In genomic region chr12:21065845-21066244, GRCh38 we compare ENCODE assay signal across 12 cellular contexts.
A peak's percentile ranks its signal among the peaks of the same experiment; 100 is the strongest.
DNase-seq lines count a peak whose midpoint lies in the region; ATAC-seq and TF ChIP-seq lines count a peak whose summit lies in the region.
"Had no signal": no experiment of that assay in that cellular context is flagged by ENCODE, and none has a peak within 500 bp of the region (broad histone marks: within the 10 kb centered on the region; RNA-seq: fewer than 3 reads in every experiment).

No MANE protein-coding gene starts in this region.

- no peak overlapping the region for H3K27ac ChIP-seq in colonic mucosa
- no peak overlapping the region for H3K27ac ChIP-seq in prostate gland
- H3K27ac ChIP-seq: Peyer's patch had no signal

- intact Hi-C loops in colonic mucosa (cut with DNase I) (loop anchor here (5.0 kb wide), 1 partner anchor 119 kb away; no protein-coding TSS in a partner anchor), prostate gland (cut with DNase I) (no loop called here), Right ventricle myocardium inferior (cut with DNase I) (no loop called here)

- H3K4me1 ChIP-seq in colonic mucosa (no peaks in the 10 kb centered on the region), prostate gland (replicated peaks) (no peaks in the 10 kb centered on the region)
- H3K4me1 ChIP-seq: Peyer's patch had no signal

- H3K27me3 ChIP-seq in colonic mucosa (no peaks in the 10 kb centered on the region), prostate gland (replicated peaks; ENCODE audit: insufficient read depth) (no peaks in the 10 kb centered on the region)
- H3K27me3 ChIP-seq: Peyer's patch had no signal

- H3K9me3 ChIP-seq in colonic mucosa (no peaks in the 10 kb centered on the region), prostate gland (no peaks in the 10 kb centered on the region)
- H3K9me3 ChIP-seq: Peyer's patch had no signal

- no peak for TF ChIP-seq POLR2A in prostate gland (IDR thresholded peaks at IDR 0.05)

- DNase-seq in NCI-H446 treated with DMSO at 0.1 percent for 48 hours (lab: John Stamatoyannopoulos, UW), result peak; percentile 1
- DNase-seq in NCI-H446 (lab: John Stamatoyannopoulos, UW), result no peak
- peak; percentile 15 for DNase-seq in NAMALWA (ENCODE audit: low spot score)
- no peak for DNase-seq in colonic mucosa
- peak; percentile 8 for DNase-seq in prostate gland (ENCODE audit: low spot score)
- DNase-seq in stimulated activated CD4-positive, alpha-beta T cell treated with anti-CD3 and anti-CD28 coated beads, Interleukin-2, amount 100 ng/mL, for 24 hours, result no peak
- no peak for DNase-seq in Right ventricle myocardium inferior (ENCODE audit: missing footprints)
- DNase-seq: activated CD4-positive, alpha-beta T cell treated with anti-CD3 and anti-CD28 coated beads for 4 hours; amniotic stem cell; Peyer's patch; stimulated activated CD4-positive, alpha-beta T cell treated with anti-CD3 and anti-CD28 coated beads, Interleukin-2, amount 100 ng/mL, for 48 hours had no signal

- no peak overlapping the region for H3K4me3 ChIP-seq in colonic mucosa
- no peak overlapping the region for H3K4me3 ChIP-seq in prostate gland
- H3K4me3 ChIP-seq: Peyer's patch had no signal

- ATAC-seq in GM19395 (IDR thresholded peaks at IDR 0.05; ENCODE audit: unreplicated experiment) (no peak), Right ventricle myocardium inferior (no peak)

- H3K36me3 ChIP-seq in colonic mucosa (no peaks in the 10 kb centered on the region), prostate gland (no peaks in the 10 kb centered on the region)
- H3K36me3 ChIP-seq: Peyer's patch had no signal

- TF ChIP-seq CTCF in colonic mucosa (IDR thresholded peaks at IDR 0.05) (peak; percentile 29), prostate gland (IDR thresholded peaks at IDR 0.05) (peak in 1 of 4 experiments; percentile 52)

- H3K9ac ChIP-seq in colonic mucosa (ENCODE audit: low read depth in 2 of 2, low read length in 2 of 2), result no peak overlapping the region

Comparison
In these comparisons a context has a peak if more than half of its experiments do, and no peak if none do; other contexts are left out.
1. DNase-seq: peak in NCI-H446 treated with DMSO at 0.1 percent for 48 hours (single experiment), NAMALWA (single experiment) and prostate gland (single experiment); none in NCI-H446 (0 of 2), colonic mucosa (single experiment), stimulated activated CD4-positive, alpha-beta T cell treated with anti-CD3 and anti-CD28 coated beads, Interleukin-2, amount 100 ng/mL, for 24 hours (0 of 2) and Right ventricle myocardium inferior (single experiment).